Comparison of ENCODE assay signal across 25 cellular contexts in genomic region chr9:20823051-20823450, GRCh38.
"Had no signal": no experiment of that assay in that cellular context is flagged by ENCODE, and none has a peak within 500 bp of the region (broad histone marks: within the 10 kb centered on the region; RNA-seq: fewer than 3 reads in every experiment).

No MANE protein-coding gene starts in this region.

- H3K9me3 ChIP-seq: esophagus squamous epithelium, ovary, right lobe of liver, uterus had no signal

- DNase-seq: activated CD4-positive, alpha-beta T cell treated with anti-CD3 and anti-CD28 coated beads for 36 hours; activated CD4-positive, alpha-beta T cell treated with anti-CD3 and anti-CD28 coated beads, Interleukin-2, amount 50 U/mL, for 48 hours; activated CD4-positive, CD25-positive, alpha-beta regulatory T cell; activated CD8-positive, alpha-beta memory T cell treated with anti-CD3 and anti-CD28 coated beads, Interleukin-2, amount 50 U/mL, for 4 hours; activated naive CD8-positive, alpha-beta T cell treated with anti-CD3 and anti-CD28 coated beads, Interleukin-2, amount 50 U/mL, for 24 hours; activated T-cell treated with anti-CD3 and anti-CD28 coated beads, Interleukin-2, amount 50 U/mL, for 1 hour; anterior cingulate cortex; body of pancreas; effector CD8-positive, alpha-beta T cell; esophagus squamous epithelium; head of caudate nucleus; hippocampal formation; kidney; left colon; midbrain; naive thymus-derived CD4-positive, alpha-beta T cell; ovary; right lobe of liver; stimulated activated CD4-positive, alpha-beta T cell treated with anti-CD3 and anti-CD28 coated beads, Interleukin-4, amount 100 ng/mL, for 24 hours; stimulated activated naive CD8-positive, alpha-beta T cell treated with anti-CD3 and anti-CD28 coated beads, Interleukin-15, amount 100 ng/mL, for 72 hours; substantia nigra; uterus had no signal

- H3K4me1 ChIP-seq: esophagus squamous epithelium, right lobe of liver, uterus had no signal

- H3K4me3 ChIP-seq: body of pancreas, esophagus squamous epithelium, ovary, right lobe of liver, skin epidermis, uterus had no signal

- ATAC-seq: activated CD4-positive, alpha-beta T cell treated with anti-CD3 and anti-CD28 coated beads for 36 hours; activated naive CD8-positive, alpha-beta T cell treated with anti-CD3 and anti-CD28 coated beads, Interleukin-2, amount 50 U/mL, for 24 hours; activated T-helper 17 cell treated with anti-CD3 and anti-CD28 coated beads, Interleukin-2, amount 50 U/mL, for 72 hours; body of pancreas; left colon; naive thymus-derived CD4-positive, alpha-beta T cell; right lobe of liver; stimulated activated memory B cell treated with anti-CD40 and anti-IgM and Interleukin-4, amounts not matched to agents 10 μg/mL and 1 μg/mL and 100 μg/mL, for 72 hours; stimulated activated naive CD8-positive, alpha-beta T cell treated with anti-CD3 and anti-CD28 coated beads, Interleukin-15, amount 100 ng/mL, for 72 hours had no signal

- H3K27me3 ChIP-seq: body of pancreas, esophagus squamous epithelium, ovary, right lobe of liver, uterus had no signal

- H3K36me3 ChIP-seq: ovary, uterus had no signal
